ENCODE assay signal across 21 cellular contexts in the genomic region with DNA sequence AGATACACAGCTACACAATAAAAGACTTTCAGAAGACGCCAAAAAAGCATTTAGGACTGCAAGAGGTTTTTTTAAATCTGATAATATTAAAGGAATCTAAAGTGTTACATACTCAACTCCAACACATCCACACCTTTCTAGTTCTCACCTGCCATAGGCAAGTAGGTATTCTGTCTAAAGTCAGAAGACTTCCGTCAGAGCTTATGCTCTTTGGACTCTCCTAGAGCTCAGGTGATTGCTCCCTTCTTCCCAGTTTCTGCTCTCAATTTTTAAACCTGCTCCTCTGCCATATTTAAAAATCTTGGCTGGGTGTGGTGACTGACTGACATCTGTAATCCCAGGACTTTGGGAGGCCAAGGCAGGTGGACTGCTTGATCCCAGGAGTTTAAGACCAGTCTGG.
"Had no signal": no experiment of that assay in that cellular context is flagged by ENCODE, and none has a peak within 500 bp of the region (broad histone marks: within the 10 kb centered on the region; RNA-seq: fewer than 3 reads in every experiment).

No MANE protein-coding gene starts in this region.

- H3K4me2 ChIP-seq: KMS-11, SK-N-SH had no signal

- H3K9ac ChIP-seq: KMS-11, SK-N-SH had no signal

- H3K9me3 ChIP-seq: SK-N-SH had no signal

- DNase-seq: Kasumi-1, MM.1S, NCI-H1092 treated with DMSO at 0.1 percent for 48 hours, NCI-H1436, NCI-H187, NCI-H2029, NCI-H2081 treated with DMSO at 0.1 percent for 48 hours, NCI-H2171, NCI-H226, NCI-H446, NCI-H510A, NCI-H524 treated with DMSO at 0.1 percent for 48 hours, NCI-H69, NCI-H774, RPMI8226, SHP77, SK-N-SH, SW 1271 had no signal

- FAIRE-seq: HepG2, RCC 7860 had no signal

- H3K27ac ChIP-seq: KMS-11 had no signal

- ATAC-seq: HepG2 had no signal
